ENCODE assay signal across 33 cellular contexts in the genomic region with DNA sequence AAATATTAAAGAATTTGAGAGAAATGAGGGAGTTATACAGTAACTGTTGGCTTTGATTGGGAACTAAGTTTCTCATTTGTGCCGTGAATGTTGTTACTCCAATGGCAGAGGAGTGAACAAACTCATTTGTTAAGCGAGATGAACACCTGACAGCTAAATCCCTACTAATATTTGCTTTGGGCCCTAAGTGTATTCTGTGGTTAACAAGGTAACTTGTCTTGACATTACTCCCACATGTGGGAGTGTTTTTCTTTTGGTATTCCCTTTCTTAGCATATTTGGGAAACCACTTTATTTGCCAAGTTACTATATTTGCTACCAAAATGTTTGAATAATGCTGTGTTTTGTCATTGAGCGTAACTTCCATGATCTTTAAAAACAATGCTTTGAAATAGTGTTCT.
DNase-seq lines count a peak whose midpoint lies in the region; ATAC-seq, FAIRE-seq and TF ChIP-seq lines count a peak whose summit lies in the region.
"Had no signal": no experiment of that assay in that cellular context is flagged by ENCODE, and none has a peak within 500 bp of the region (broad histone marks: within the 10 kb centered on the region; RNA-seq: fewer than 3 reads in every experiment).

No MANE protein-coding gene starts in this region.

- H3K4me1 Mint-ChIP-seq in Calu3 (ENCODE audit: low read depth, unreplicated experiment): no peaks in the 10 kb centered on the region

- H3K27ac Mint-ChIP-seq in Calu3 (ENCODE audit: unreplicated experiment): no peak overlapping the region
- H3K27ac Mint-ChIP-seq: activated naive CD8-positive, alpha-beta T cell; activated T-cell treated with anti-CD3 and anti-CD28 coated beads, Interleukin-2, amount 50 U/mL, for 24 hours; progenitor cell of endocrine pancreas; type B pancreatic cell had no signal

- DNase-seq in heart right ventricle (no peak), left cardiac atrium (no peak), bronchial epithelial cell (ENCODE audit: low read depth) (peak; percentile 73), tibial artery (no peak), NCI-H510A (lab: John Stamatoyannopoulos, UW) (no peak), Calu3 (no peak)
- DNase-seq: 8988T; activated CD4-positive, alpha-beta T cell treated with anti-CD3 and anti-CD28 coated beads, Interleukin-2, amount 50 U/mL, for 1 hour; activated CD4-positive, CD25-positive, alpha-beta regulatory T cell; activated effector memory CD4-positive, alpha-beta T cell treated with anti-CD3 and anti-CD28 coated beads, Interleukin-2, amount 50 U/mL, for 16 hours; activated T-cell treated with anti-CD3 and anti-CD28 coated beads, Interleukin-2, amount 50 U/mL, for 24 hours; anterior cingulate cortex; C1 segment of cervical spinal cord; caudate nucleus; dermis blood vessel endothelial cell; DMS79 treated with DMSO at 0.1 percent for 48 hours; GDM1; NCI-H1092 treated with DMSO at 0.1 percent for 48 hours; NCI-H187 treated with DMSO at 0.1 percent for 48 hours; NCI-H2171 treated with DMSO at 0.1 percent for 48 hours; NCI-H510A treated with DMSO at 0.1 percent for 48 hours; RPMI8226; stimulated activated CD4-positive, alpha-beta T cell treated with anti-CD3 and anti-CD28 coated beads, Interleukin-15, amount 100 ng/mL, for 24 hours; stimulated activated CD4-positive, alpha-beta T cell treated with anti-CD3 and anti-CD28 coated beads, Interleukin-4, amount 100 ng/mL, for 4 hours; T-helper 1 cell had no signal

- no peaks in the 10 kb centered on the region for H3K9me3 ChIP-seq in heart right ventricle
- H3K9me3 ChIP-seq in muscle layer of colon (ENCODE audit: low read length): no peaks in the 10 kb centered on the region
- H3K9me3 ChIP-seq in tibial artery: no peaks in the 10 kb centered on the region
- H3K9me3 ChIP-seq: neutrophil had no signal

- no peak for ATAC-seq in heart right ventricle
- no peak for ATAC-seq in left cardiac atrium
- ATAC-seq in HG03378 (IDR thresholded peaks at IDR 0.05; ENCODE audit: unreplicated experiment): no peak

- H3K4me3 Mint-ChIP-seq in Calu3 (ENCODE audit: low read depth, unreplicated experiment): no peak overlapping the region
- H3K4me3 Mint-ChIP-seq: activated naive CD8-positive, alpha-beta T cell; activated T-cell treated with anti-CD3 and anti-CD28 coated beads, Interleukin-2, amount 50 U/mL, for 24 hours; type B pancreatic cell had no signal

- intact Hi-C loops in heart right ventricle (cut with DNase I) (no loop called here), left cardiac atrium (cut with DNase I) (no loop called here), tibial artery (cut with DNase I; ENCODE audit: low total_unique reads) (no loop called here), Calu3 (cut with micrococcal nuclease; ENCODE audit: unreplicated experiment) (no loop called here)

- no peak for FAIRE-seq in bronchial epithelial cell (lab: Jason Lieb, UNC)
- FAIRE-seq: HTR-8/SVneo, TTC549 had no signal

- H3K27me3 ChIP-seq in heart right ventricle (no peaks in the 10 kb centered on the region), bronchial epithelial cell (ENCODE audit: control insufficient read depth, insufficient read depth, low read length) (peaks cover 4% of the 10 kb centered on the region), muscle layer of colon (ENCODE audit: control insufficient read depth in 1 of 2, insufficient read depth in 2 of 2, low read length in 2 of 2) (no peaks in the 10 kb centered on the region), tibial artery (no peaks in the 10 kb centered on the region)
- H3K27me3 ChIP-seq: neutrophil had no signal

- CTCF ChIA-PET in Calu3 (lab: Charles Lee): no interaction called here

- TF ChIP-seq CTCF in heart right ventricle (IDR thresholded peaks at IDR 0.05) (no peak), bronchial epithelial cell (IDR thresholded peaks at IDR 0.05; ENCODE audit: insufficient read depth, low read length, severe bottlenecking) (no peak), tibial artery (IDR thresholded peaks at IDR 0.05) (no peak), Calu3 (IDR thresholded peaks at IDR 0.05; ENCODE audit: unreplicated experiment) (no peak)

- H3K36me3 Mint-ChIP-seq in Calu3 (ENCODE audit: insufficient read depth, unreplicated experiment): no peaks in the 10 kb centered on the region
- H3K36me3 Mint-ChIP-seq: type B pancreatic cell had no signal

- no peak overlapping the region for H3K4me3 ChIP-seq in heart right ventricle
- H3K4me3 ChIP-seq in bronchial epithelial cell (ENCODE audit: low read depth, low read length): no peak overlapping the region
- H3K4me3 ChIP-seq in muscle layer of colon (ENCODE audit: low read depth in 1 of 2, low read length in 2 of 2): no peak overlapping the region
- no peak overlapping the region for H3K4me3 ChIP-seq in tibial artery

- H3K4me1 ChIP-seq in heart right ventricle (peaks cover 26 to 100% (median 83%) of the 10 kb centered on the region in 9 donors), muscle layer of colon (ENCODE audit: insufficient read depth, low read length) (peaks cover 68% of the 10 kb centered on the region), tibial artery (peaks cover 0 to 98% (median 66%) of the 10 kb centered on the region in 4 donors)

- no TSS peak for BruUV-seq in Calu3 (replicated peaks; lab: Mats Ljungman, UMichigan)

- WGBS in heart right ventricle, 2 donors: 91 to 92% methylated on average over 3 of the region's 3 CpGs

- H3K27ac ChIP-seq in heart right ventricle (peak overlapping the region in 9 of 10 donors; percentile 7 to 91 (median 82)), muscle layer of colon (ENCODE audit: low read depth, low read length) (peak overlapping the region; percentile 53), tibial artery (peak overlapping the region; percentile 77 to 84)
- H3K27ac ChIP-seq: neutrophil had no signal

- H3K27me3 Mint-ChIP-seq in Calu3 (ENCODE audit: unreplicated experiment): no peaks in the 10 kb centered on the region
- H3K27me3 Mint-ChIP-seq: activated naive CD8-positive, alpha-beta T cell; activated T-cell treated with anti-CD3 and anti-CD28 coated beads, Interleukin-2, amount 50 U/mL, for 24 hours; type B pancreatic cell had no signal

- no peak overlapping the region for H3K9ac ChIP-seq in muscle layer of colon (ENCODE audit: low read length)

- no peaks in the 10 kb centered on the region for H3K36me3 ChIP-seq in heart right ventricle
- H3K36me3 ChIP-seq in bronchial epithelial cell (ENCODE audit: control insufficient read depth, insufficient read depth, low read length): no peaks in the 10 kb centered on the region
- no peaks in the 10 kb centered on the region for H3K36me3 ChIP-seq in muscle layer of colon (ENCODE audit: insufficient read depth, low read length)
- no peaks in the 10 kb centered on the region for H3K36me3 ChIP-seq in tibial artery
- H3K36me3 ChIP-seq: neutrophil had no signal

- H3K9me3 Mint-ChIP-seq in Calu3 (ENCODE audit: low read depth, unreplicated experiment): no peaks in the 10 kb centered on the region
- H3K9me3 Mint-ChIP-seq: activated T-cell treated with anti-CD3 and anti-CD28 coated beads, Interleukin-2, amount 50 U/mL, for 24 hours; type B pancreatic cell had no signal
